Comparison of ENCODE assay signal across 20 cellular contexts in the genomic region with DNA sequence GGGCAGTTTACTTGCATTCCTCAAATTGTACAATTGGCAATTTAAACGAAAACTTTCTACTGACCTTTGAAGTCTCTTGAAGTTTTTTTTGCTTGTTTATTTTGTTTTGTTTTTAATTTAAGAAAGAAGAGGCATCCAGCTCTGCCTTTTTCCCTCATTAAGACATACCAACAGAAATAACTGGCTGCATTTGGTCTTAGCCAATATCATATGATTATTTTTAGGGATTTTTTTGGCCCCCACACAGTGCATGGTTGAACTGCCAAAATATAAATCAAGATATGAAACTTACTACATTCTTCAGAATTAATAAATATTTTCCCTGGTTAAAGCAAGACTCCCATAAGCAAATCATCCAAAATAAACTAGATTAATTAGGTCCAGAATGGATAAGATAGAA.
DNase-seq lines count a peak whose midpoint lies in the region; ATAC-seq, FAIRE-seq and TF ChIP-seq lines count a peak whose summit lies in the region.
"Had no signal": no experiment of that assay in that cellular context is flagged by ENCODE, and none has a peak within 500 bp of the region (broad histone marks: within the 10 kb centered on the region; RNA-seq: fewer than 3 reads in every experiment).

No MANE protein-coding gene starts in this region.

- POLR2A ChIA-PET in HepG2 (lab: Yijun Ruan, JAX) = no interaction called here
- POLR2A ChIA-PET in OCI-LY7 (lab: Charles Lee) = no interaction called here

- H3K9ac ChIP-seq in HepG2 (ENCODE audit: insufficient read depth, low read depth, low read length) (no peak overlapping the region), liver (ENCODE audit: low read depth in 1 of 2, low read length in 2 of 2) (no peak overlapping the region)

- in situ Hi-C loops in HepG2 (cut with HindIII; ENCODE audit: extremely low pct_ligation_motif_present, low pct_unique_long_range_greater_than_20kb) = no loop called here

- H2AFZ ChIP-seq in HepG2 (ENCODE audit: low read length) (no peak overlapping the region), OCI-LY7 (ENCODE audit: low read length) (no peak overlapping the region)

- H3K27ac ChIP-seq in HepG2 (ENCODE audit: extremely low read length, insufficient read depth, low read length) (no peak overlapping the region), right lobe of liver (no peak overlapping the region), liver (ENCODE audit: low read depth in 1 of 2, low read length in 2 of 2) (no peak overlapping the region), thyroid gland (peak overlapping the region; percentile 60 to 80 (median 77)), OCI-LY7 (ENCODE audit: low read depth, low read length, poor library complexity, severe bottlenecking) (no peak overlapping the region)

- no peaks in the 10 kb centered on the region for H3K9me3 ChIP-seq in HepG2 (ENCODE audit: low read length)
- H3K9me3 ChIP-seq in right lobe of liver = no peaks in the 10 kb centered on the region
- no peaks in the 10 kb centered on the region for H3K9me3 ChIP-seq in liver (ENCODE audit: control insufficient read depth in 4 of 4, low read length in 3 of 4)
- H3K9me3 ChIP-seq in thyroid gland = no peaks in the 10 kb centered on the region
- H3K9me3 ChIP-seq in OCI-LY7 (ENCODE audit: low read length) = no peaks in the 10 kb centered on the region

- H3K36me3 ChIP-seq in HepG2 (replicated peaks in 1 of 2; ENCODE audit: control insufficient read depth in 1 of 2, insufficient read depth in 2 of 2, low read length in 2 of 2) (no peaks in the 10 kb centered on the region), right lobe of liver (peaks cover 0 to 4% (median 0%) of the 10 kb centered on the region in 4 donors), liver (ENCODE audit: control insufficient read depth in 4 of 4, insufficient read depth in 3 of 4, low read depth in 1 of 4, low read length in 3 of 4) (no peaks in the 10 kb centered on the region), thyroid gland (no peaks in the 10 kb centered on the region), OCI-LY7 (ENCODE audit: insufficient read depth, low read length) (no peaks in the 10 kb centered on the region)

- H4K20me1 ChIP-seq in HepG2 (ENCODE audit: insufficient read depth, low read length) (no peaks in the 10 kb centered on the region), OCI-LY7 (ENCODE audit: insufficient read depth, low read length) (no peaks in the 10 kb centered on the region)

- no peak for ATAC-seq in HepG2
- no peak for ATAC-seq in right lobe of liver

- no peaks in the 10 kb centered on the region for H3K27me3 ChIP-seq in HepG2 (ENCODE audit: control insufficient read depth in 1 of 2, insufficient read depth in 2 of 2, low read length in 2 of 2)
- no peaks in the 10 kb centered on the region for H3K27me3 ChIP-seq in right lobe of liver
- no peaks in the 10 kb centered on the region for H3K27me3 ChIP-seq in liver (ENCODE audit: control insufficient read depth in 4 of 4, insufficient read depth in 4 of 4, low read length in 3 of 4)
- H3K27me3 ChIP-seq in thyroid gland = no peaks in the 10 kb centered on the region

- intact Hi-C loops in HepG2 (cut with micrococcal nuclease; ENCODE audit: unreplicated experiment) = loop anchor here (1.0 kb wide), 1 partner anchor 150 kb away; no protein-coding TSS in a partner anchor
- intact Hi-C loops in right lobe of liver (cut with DNase I) = loop anchor here in 1 of 2 donors (10.0 kb wide), 1 partner anchor 51 kb away; no protein-coding TSS in a partner anchor
- intact Hi-C loops in thyroid gland (cut with DNase I) = loop anchor here (5.0 kb wide), 1 partner anchor 154 kb away; no protein-coding TSS in a partner anchor
- intact Hi-C loops in OCI-LY7 (cut with micrococcal nuclease; ENCODE audit: unreplicated experiment) = loop anchor here (5.0 kb wide), 1 partner anchor 309 kb away; no protein-coding TSS in a partner anchor

- FAIRE-seq in HepG2 (lab: Jason Lieb, UNC) = no peak
- FAIRE-seq: G401.6, GM12891, GM19239 had no signal

- H3K4me2 ChIP-seq in HepG2 (ENCODE audit: low read depth, low read length) (no peak overlapping the region), OCI-LY7 (ENCODE audit: low read length) (no peak overlapping the region)

- TF ChIP-seq EP300 in HepG2 (IDR thresholded peaks at IDR 0.05; ENCODE audit: low read depth in 2 of 2, low read length in 2 of 2) (no peak), HepG2 (CRISPR knock-in tag; IDR thresholded peaks at IDR 0.05; ENCODE audit: borderline replicate concordance) (no peak)

- TF ChIP-seq POLR2A in HepG2 (IDR thresholded peaks at IDR 0.05; ENCODE audit: insufficient read depth in 1 of 2, low read depth in 2 of 2, low read length in 2 of 2) (no peak), right lobe of liver (IDR thresholded peaks at IDR 0.05) (no peak), thyroid gland (IDR thresholded peaks at IDR 0.05) (no peak)

- H3K9me2 ChIP-seq in OCI-LY7 (ENCODE audit: insufficient read depth, low read length) = no peaks in the 10 kb centered on the region

- no TSS peak for BruUV-seq in HepG2 (replicated peaks; lab: Mats Ljungman, UMichigan)
- BruUV-seq in OCI-LY7 (replicated peaks; lab: Mats Ljungman, UMichigan) = no TSS peak

- CTCF ChIA-PET in HepG2 (lab: Yijun Ruan, JAX; ENCODE audit: low intra/inter-chr PET ratio, low total read pairs) (no interaction called here), OCI-LY7 (lab: Charles Lee; ENCODE audit: unreplicated experiment) (no interaction called here)

- TF ChIP-seq CTCF in HepG2 (CRISPR knock-in tag; IDR thresholded peaks at IDR 0.05) (no peak), right lobe of liver (IDR thresholded peaks at IDR 0.05) (no peak), liver (IDR thresholded peaks at IDR 0.05; ENCODE audit: low read depth, low read length, missing input control) (no peak), thyroid gland (IDR thresholded peaks at IDR 0.05) (no peak), OCI-LY7 (conservative IDR thresholded peaks at IDR 0.05; ENCODE audit: low read length) (no peak)

- TF ChIP-seq RAD21 in HepG2 (CRISPR knock-in tag; IDR thresholded peaks at IDR 0.05) (no peak), liver (IDR thresholded peaks at IDR 0.05) (no peak)

- no peak overlapping the region for H3K4me3 ChIP-seq in HepG2 (replicated peaks in 1 of 3; ENCODE audit: insufficient read depth in 1 of 3, low read depth in 2 of 3, low read length in 3 of 3)
- no peak overlapping the region for H3K4me3 ChIP-seq in right lobe of liver
- H3K4me3 ChIP-seq in liver (ENCODE audit: low read depth in 1 of 3, low read length in 3 of 3) = no peak overlapping the region
- H3K4me3 ChIP-seq in thyroid gland (replicated peaks in 1 of 3) = no peak overlapping the region
- no peak overlapping the region for H3K4me3 ChIP-seq in OCI-LY7 (ENCODE audit: low read depth, low read length, poor library complexity, severe bottlenecking)

- H3K4me1 ChIP-seq in HepG2 (ENCODE audit: insufficient read depth, low read length) (peaks cover 29% of the 10 kb centered on the region), right lobe of liver (peaks cover 0 to 3% (median 0%) of the 10 kb centered on the region in 4 donors), liver (ENCODE audit: control insufficient read depth in 4 of 4, insufficient read depth in 4 of 4, low read length in 3 of 4) (peaks cover 0 to 9% (median 1%) of the 10 kb centered on the region in 4 donors), thyroid gland (peaks cover 20 to 21% of the 10 kb centered on the region in 2 donors), OCI-LY7 (ENCODE audit: insufficient read depth, low read length, poor library complexity, severe bottlenecking) (no peaks in the 10 kb centered on the region)

- H3K79me2 ChIP-seq in HepG2 (ENCODE audit: insufficient read depth, low read length) (no peaks in the 10 kb centered on the region), OCI-LY7 (ENCODE audit: insufficient read depth, low read depth, low read length) (no peaks in the 10 kb centered on the region)

- 17% methylated on average over 1 of the region's 1 CpG for WGBS in HepG2 (ENCODE audit: low lambda C conversion rate)
- 8% methylated on average over 1 of the region's 1 CpG for WGBS in right lobe of liver (ENCODE audit: insufficient coverage, low coverage, low lambda C conversion rate, missing lambda C conversion rate)
- 30% methylated on average over 1 of the region's 1 CpG for WGBS in liver
- 15 to 19% methylated on average over 1 of the region's 1 CpG for WGBS in thyroid gland, 2 donors

- DNase-seq in HepG2 (ENCODE audit: low spot score) = no peak
- no peak for DNase-seq in right lobe of liver
- DNase-seq in thyroid gland = no peak
- no peak for DNase-seq in NCI-H510A (lab: John Stamatoyannopoulos, UW)
- DNase-seq in DMS153 (lab: John Stamatoyannopoulos, UW) = no peak
- no peak for DNase-seq in OCI-LY7 (ENCODE audit: low spot score)
- DNase-seq: 8988T; ACHN; C1 segment of cervical spinal cord; Calu3; CD4-positive, alpha-beta T cell; DMS 273 treated with DMSO at 0.1 percent for 48 hours; DMS79; EL; GOT3; H9 had no signal

TF ChIP-seq in HepG2, 621 proteins besides CTCF, POLR2A, EP300 and RAD21:
- peak; percentile 39; the same call in 1 of the 2 replicates for TF ChIP-seq BCL6 (CRISPR knock-in tag; IDR thresholded peaks at IDR 0.05)
- no peak for TF ChIP-seq DNMT3B (CRISPR knock-in tag; conservative IDR thresholded peaks at IDR 0.05)

TF ChIP-seq in liver, 16 proteins besides CTCF, POLR2A, EP300 and RAD21 (continues in another document):
- TF ChIP-seq NR2F2 (IDR thresholded peaks at IDR 0.05) (peak; percentile 63), EGR1 (IDR thresholded peaks at IDR 0.05; ENCODE audit: low read depth in 2 of 2) (no peak)
- TF ChIP-seq, protein P1, sequence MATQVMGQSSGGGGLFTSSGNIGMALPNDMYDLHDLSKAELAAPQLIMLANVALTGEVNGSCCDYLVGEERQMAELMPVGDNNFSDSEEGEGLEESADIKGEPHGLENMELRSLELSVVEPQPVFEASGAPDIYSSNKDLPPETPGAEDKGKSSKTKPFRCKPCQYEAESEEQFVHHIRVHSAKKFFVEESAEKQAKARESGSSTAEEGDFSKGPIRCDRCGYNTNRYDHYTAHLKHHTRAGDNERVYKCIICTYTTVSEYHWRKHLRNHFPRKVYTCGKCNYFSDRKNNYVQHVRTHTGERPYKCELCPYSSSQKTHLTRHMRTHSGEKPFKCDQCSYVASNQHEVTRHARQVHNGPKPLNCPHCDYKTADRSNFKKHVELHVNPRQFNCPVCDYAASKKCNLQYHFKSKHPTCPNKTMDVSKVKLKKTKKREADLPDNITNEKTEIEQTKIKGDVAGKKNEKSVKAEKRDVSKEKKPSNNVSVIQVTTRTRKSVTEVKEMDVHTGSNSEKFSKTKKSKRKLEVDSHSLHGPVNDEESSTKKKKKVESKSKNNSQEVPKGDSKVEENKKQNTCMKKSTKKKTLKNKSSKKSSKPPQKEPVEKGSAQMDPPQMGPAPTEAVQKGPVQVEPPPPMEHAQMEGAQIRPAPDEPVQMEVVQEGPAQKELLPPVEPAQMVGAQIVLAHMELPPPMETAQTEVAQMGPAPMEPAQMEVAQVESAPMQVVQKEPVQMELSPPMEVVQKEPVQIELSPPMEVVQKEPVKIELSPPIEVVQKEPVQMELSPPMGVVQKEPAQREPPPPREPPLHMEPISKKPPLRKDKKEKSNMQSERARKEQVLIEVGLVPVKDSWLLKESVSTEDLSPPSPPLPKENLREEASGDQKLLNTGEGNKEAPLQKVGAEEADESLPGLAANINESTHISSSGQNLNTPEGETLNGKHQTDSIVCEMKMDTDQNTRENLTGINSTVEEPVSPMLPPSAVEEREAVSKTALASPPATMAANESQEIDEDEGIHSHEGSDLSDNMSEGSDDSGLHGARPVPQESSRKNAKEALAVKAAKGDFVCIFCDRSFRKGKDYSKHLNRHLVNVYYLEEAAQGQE (IDR thresholded peaks at IDR 0.05) = no peak

Comparison
In these comparisons a context has a peak if more than half of its experiments do, and no peak if none do; other contexts are left out.
1. H3K27ac ChIP-seq: peak in thyroid gland (3 of 3); none in HepG2 (single experiment), right lobe of liver (0 of 3), liver (0 of 2) and OCI-LY7 (single experiment).